Comparison of ENCODE assay signal across 8 cellular contexts in genomic region chr4:110106946-110107325, GRCh38.
A peak's percentile ranks its signal among the peaks of the same experiment; 100 is the strongest.
DNase-seq lines count a peak whose midpoint lies in the region; ATAC-seq and TF ChIP-seq lines count a peak whose summit lies in the region.

No MANE protein-coding gene starts in this region.

- ATAC-seq in GM19023 (IDR thresholded peaks at IDR 0.05; ENCODE audit: unreplicated experiment) (peak; percentile 87), HG03039 (IDR thresholded peaks at IDR 0.05; ENCODE audit: unreplicated experiment) (peak; percentile 74)
- ATAC-seq in effector memory CD8-positive, alpha-beta T cell (replicated peaks), result no peak

- no peak overlapping the region for H3K4me3 ChIP-seq in astrocyte of the cerebellum (ENCODE audit: low read depth, low read length)

- DNase-seq in astrocyte of the cerebellum (ENCODE audit: low read depth), result peak; percentile 36
- no peak for DNase-seq in osteocyte (ENCODE audit: extremely low spot score, unreplicated experiment)
- DNase-seq in iPS-NIHi11 (ENCODE audit: low spot score), result no peak
- DNase-seq in NCI-H1092 (lab: John Stamatoyannopoulos, UW), result no peak
- no peak for DNase-seq in activated naive CD8-positive, alpha-beta T cell treated with anti-CD3 and anti-CD28 coated beads for 36 hours
- DNase-seq in effector memory CD8-positive, alpha-beta T cell, result no peak

- in situ Hi-C loops in astrocyte of the cerebellum (cut with HindIII; ENCODE audit: low sequenced_read_pairs), result no loop called here

- H3K9me3 Mint-ChIP-seq in osteocyte (ENCODE audit: unreplicated experiment), result no peaks in the 10 kb centered on the region
- H3K9me3 Mint-ChIP-seq in activated naive CD8-positive, alpha-beta T cell treated with anti-CD3 and anti-CD28 coated beads for 36 hours, result no peaks in the 10 kb centered on the region
- no peaks in the 10 kb centered on the region for H3K9me3 Mint-ChIP-seq in effector memory CD8-positive, alpha-beta T cell

- H3K4me3 Mint-ChIP-seq in osteocyte (ENCODE audit: unreplicated experiment), result no peak overlapping the region
- no peak overlapping the region for H3K4me3 Mint-ChIP-seq in activated naive CD8-positive, alpha-beta T cell treated with anti-CD3 and anti-CD28 coated beads for 36 hours
- no peak overlapping the region for H3K4me3 Mint-ChIP-seq in effector memory CD8-positive, alpha-beta T cell

- TF ChIP-seq CTCF in astrocyte of the cerebellum (IDR thresholded peaks at IDR 0.05; ENCODE audit: low read depth, low read length, missing control alignments) (no peak), osteocyte (IDR thresholded peaks at IDR 0.05) (no peak)

- H3K36me3 Mint-ChIP-seq in osteocyte (ENCODE audit: unreplicated experiment), result peaks cover 2% of the 10 kb centered on the region
- peaks cover 2% of the 10 kb centered on the region for H3K36me3 Mint-ChIP-seq in activated naive CD8-positive, alpha-beta T cell treated with anti-CD3 and anti-CD28 coated beads for 36 hours
- no peaks in the 10 kb centered on the region for H3K36me3 Mint-ChIP-seq in effector memory CD8-positive, alpha-beta T cell (ENCODE audit: insufficient read depth)

- no peaks in the 10 kb centered on the region for H3K27me3 Mint-ChIP-seq in osteocyte (ENCODE audit: unreplicated experiment)
- no peaks in the 10 kb centered on the region for H3K27me3 Mint-ChIP-seq in activated naive CD8-positive, alpha-beta T cell treated with anti-CD3 and anti-CD28 coated beads for 36 hours
- H3K27me3 Mint-ChIP-seq in effector memory CD8-positive, alpha-beta T cell, result no peaks in the 10 kb centered on the region

- peak overlapping the region; percentile 80 for H3K27ac Mint-ChIP-seq in osteocyte (ENCODE audit: unreplicated experiment)
- H3K27ac Mint-ChIP-seq in activated naive CD8-positive, alpha-beta T cell treated with anti-CD3 and anti-CD28 coated beads for 36 hours, result no peak overlapping the region
- no peak overlapping the region for H3K27ac Mint-ChIP-seq in effector memory CD8-positive, alpha-beta T cell

- H3K4me1 Mint-ChIP-seq in osteocyte (ENCODE audit: unreplicated experiment), result peaks cover 19% of the 10 kb centered on the region
- no peaks in the 10 kb centered on the region for H3K4me1 Mint-ChIP-seq in activated naive CD8-positive, alpha-beta T cell treated with anti-CD3 and anti-CD28 coated beads for 36 hours
- H3K4me1 Mint-ChIP-seq in effector memory CD8-positive, alpha-beta T cell (ENCODE audit: low read depth in 2 of 2), result no peaks in the 10 kb centered on the region
